Comparison of ENCODE assay signal across 9 cellular contexts in the genomic region with DNA sequence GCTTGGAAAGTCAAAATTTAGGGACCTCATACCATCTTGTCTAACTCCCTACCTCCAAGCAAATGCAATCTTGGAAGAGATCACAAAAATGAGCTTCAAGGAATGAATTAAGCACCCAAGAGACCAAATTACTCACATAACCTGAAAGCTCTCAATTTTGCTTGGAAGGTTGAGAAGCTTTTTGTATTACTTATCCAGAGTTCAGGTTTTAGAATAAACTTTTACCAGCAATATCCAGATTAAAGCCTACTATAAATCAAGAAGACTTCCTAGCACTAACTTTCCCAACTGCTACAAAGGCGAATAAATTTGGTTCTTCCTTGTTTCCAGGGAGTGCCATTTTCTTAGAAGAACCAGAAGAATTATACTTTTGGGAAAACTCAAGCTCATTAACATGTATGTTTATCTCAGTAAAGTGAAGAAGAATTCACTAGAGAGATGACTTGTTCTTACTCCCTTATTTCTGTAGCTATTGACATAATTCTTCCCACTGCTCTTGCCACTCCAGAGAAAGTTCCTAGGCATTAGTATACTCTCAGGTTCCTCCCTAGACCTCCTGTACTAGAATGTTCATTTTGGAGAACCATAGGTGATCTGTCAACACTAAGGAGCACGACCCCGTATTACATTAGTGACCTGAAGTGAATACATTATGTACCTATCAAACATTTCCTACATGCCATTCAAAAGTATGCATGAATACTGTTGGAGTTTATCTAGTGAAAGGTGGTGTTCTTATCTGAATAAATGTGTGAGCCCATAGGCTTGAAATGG. TPM values are rescaled to one million over a fixed set of nuclear protein-coding genes. Genes with fewer than 3 reads are reported as not detected.
A peak's percentile ranks its signal among the peaks of the same experiment; 100 is the strongest.
DNase-seq lines count a peak whose midpoint lies in the region; ATAC-seq and TF ChIP-seq lines count a peak whose summit lies in the region.
"Had no signal": no experiment of that assay in that cellular context is flagged by ENCODE, and none has a peak within 500 bp of the region (broad histone marks: within the 10 kb centered on the region; RNA-seq: fewer than 3 reads in every experiment).

No MANE protein-coding gene starts in this region.

- H3K36me3 ChIP-seq in tibial nerve = peaks cover 0 to 16% (median 0%) of the 10 kb centered on the region in 3 donors

- H3K4me1 Mint-ChIP-seq in activated T-cell treated with anti-CD3 and anti-CD28 coated beads, Interleukin-2, amount 50 U/mL, for 72 hours (ENCODE audit: low read depth) = peaks cover 81% of the 10 kb centered on the region
- peaks cover 84% of the 10 kb centered on the region for H3K4me1 Mint-ChIP-seq in activated naive CD8-positive, alpha-beta T cell treated with anti-CD3 and anti-CD28 coated beads, Interleukin-2, amount 50 U/mL, for 24 hours

- DNase-seq in activated T-cell treated with anti-CD3 and anti-CD28 coated beads, Interleukin-2, amount 50 U/mL, for 72 hours = no peak
- no peak for DNase-seq in activated T-cell treated with anti-CD3 and anti-CD28 coated beads for 4 hours
- no peak for DNase-seq in activated naive CD8-positive, alpha-beta T cell treated with anti-CD3 and anti-CD28 coated beads, Interleukin-2, amount 50 U/mL, for 24 hours
- DNase-seq in tibial nerve (ENCODE audit: low spot score in 2 of 2) = no peak
- no peak for DNase-seq in HCEC 1CT
- DNase-seq in NCI-H446 treated with DMSO at 0.1 percent for 48 hours (lab: John Stamatoyannopoulos, UW) = no peak
- DNase-seq in DMS79 treated with DMSO at 0.1 percent for 48 hours (lab: John Stamatoyannopoulos, UW) = no peak
- DNase-seq: T1000 had no signal

- H3K27me3 Mint-ChIP-seq in activated T-cell treated with anti-CD3 and anti-CD28 coated beads, Interleukin-2, amount 50 U/mL, for 72 hours (ENCODE audit: low read depth) = no peaks in the 10 kb centered on the region
- peaks cover 3% of the 10 kb centered on the region for H3K27me3 Mint-ChIP-seq in activated naive CD8-positive, alpha-beta T cell treated with anti-CD3 and anti-CD28 coated beads, Interleukin-2, amount 50 U/mL, for 24 hours

- TF ChIP-seq EP300 in tibial nerve (IDR thresholded peaks at IDR 0.05) = no peak

- TF ChIP-seq CTCF in tibial nerve (IDR thresholded peaks at IDR 0.05) = no peak

- no peaks in the 10 kb centered on the region for H3K27me3 ChIP-seq in layer of hippocampus (ENCODE audit: control insufficient read depth, insufficient read depth, low read length)
- no peaks in the 10 kb centered on the region for H3K27me3 ChIP-seq in tibial nerve

- no peaks in the 10 kb centered on the region for H3K9me3 ChIP-seq in tibial nerve

- H3K4me3 Mint-ChIP-seq in activated T-cell treated with anti-CD3 and anti-CD28 coated beads, Interleukin-2, amount 50 U/mL, for 72 hours = peak overlapping the region; percentile 96 to 99
- peak overlapping the region; percentile 97 for H3K4me3 Mint-ChIP-seq in activated naive CD8-positive, alpha-beta T cell treated with anti-CD3 and anti-CD28 coated beads, Interleukin-2, amount 50 U/mL, for 24 hours

- no peak for TF ChIP-seq POLR2A in tibial nerve (IDR thresholded peaks at IDR 0.05)

- H3K36me3 Mint-ChIP-seq in activated T-cell treated with anti-CD3 and anti-CD28 coated beads, Interleukin-2, amount 50 U/mL, for 72 hours (ENCODE audit: insufficient read depth in 2 of 2) = peaks cover 9 to 26% of the 10 kb centered on the region in 2 donors
- H3K36me3 Mint-ChIP-seq in activated naive CD8-positive, alpha-beta T cell treated with anti-CD3 and anti-CD28 coated beads, Interleukin-2, amount 50 U/mL, for 24 hours (ENCODE audit: low read depth) = peaks cover 59% of the 10 kb centered on the region

- ATAC-seq in activated T-cell treated with anti-CD3 and anti-CD28 coated beads, Interleukin-2, amount 50 U/mL, for 72 hours (replicated peaks in 1 of 2) = no peak
- ATAC-seq in activated naive CD8-positive, alpha-beta T cell treated with anti-CD3 and anti-CD28 coated beads, Interleukin-2, amount 50 U/mL, for 24 hours = no peak

- H3K4me3 ChIP-seq in tibial nerve = peak overlapping the region; percentile 2 to 96 (median 76)

- peak overlapping the region; percentile 99 for H3K27ac Mint-ChIP-seq in activated T-cell treated with anti-CD3 and anti-CD28 coated beads, Interleukin-2, amount 50 U/mL, for 72 hours
- H3K27ac Mint-ChIP-seq in activated naive CD8-positive, alpha-beta T cell treated with anti-CD3 and anti-CD28 coated beads, Interleukin-2, amount 50 U/mL, for 24 hours = peak overlapping the region; percentile 45

- no peaks in the 10 kb centered on the region for H3K9me3 Mint-ChIP-seq in activated T-cell treated with anti-CD3 and anti-CD28 coated beads, Interleukin-2, amount 50 U/mL, for 72 hours
- no peaks in the 10 kb centered on the region for H3K9me3 Mint-ChIP-seq in activated naive CD8-positive, alpha-beta T cell treated with anti-CD3 and anti-CD28 coated beads, Interleukin-2, amount 50 U/mL, for 24 hours

- H3K27ac ChIP-seq in layer of hippocampus (ENCODE audit: low read depth, low read length) = peak overlapping the region; percentile 12
- peak overlapping the region; percentile 97 to 100 (median 98) for H3K27ac ChIP-seq in tibial nerve

- 31 to 43% methylated on average over 3 of the region's 3 CpGs for WGBS in tibial nerve, 2 donors

- peaks cover 0 to 68% (median 36%) of the 10 kb centered on the region in 4 donors for H3K4me1 ChIP-seq in tibial nerve

RNA-seq across cellular contexts. Expression of gene CALM2, which starts 3.2 kb away (rescaled TPM):
- total RNA-seq in activated T-cell treated with anti-CD3 and anti-CD28 coated beads, Interleukin-2, amount 50 U/mL, for 72 hours = 100 to 1,000 TPM; 272 to 296 TPM
- 1,000 to 10,000 TPM in 2 of 4 donors, 100 to 1,000 TPM in 2; 666 to 1,189 (median 889) TPM for total RNA-seq in tibial nerve

RNA-seq across cellular contexts. Expression of gene STPG4, which starts 18.0 kb away (rescaled TPM):
- total RNA-seq in activated T-cell treated with anti-CD3 and anti-CD28 coated beads, Interleukin-2, amount 50 U/mL, for 72 hours = not detected
- 1 to 10 TPM in 2 of 4 donors, under 1 TPM in 1, not detected in 1; 0.30 to 2.6 (median 1.4) TPM for total RNA-seq in tibial nerve
